Comparison of ENCODE assay signal across 8 cellular contexts in the genomic region with DNA sequence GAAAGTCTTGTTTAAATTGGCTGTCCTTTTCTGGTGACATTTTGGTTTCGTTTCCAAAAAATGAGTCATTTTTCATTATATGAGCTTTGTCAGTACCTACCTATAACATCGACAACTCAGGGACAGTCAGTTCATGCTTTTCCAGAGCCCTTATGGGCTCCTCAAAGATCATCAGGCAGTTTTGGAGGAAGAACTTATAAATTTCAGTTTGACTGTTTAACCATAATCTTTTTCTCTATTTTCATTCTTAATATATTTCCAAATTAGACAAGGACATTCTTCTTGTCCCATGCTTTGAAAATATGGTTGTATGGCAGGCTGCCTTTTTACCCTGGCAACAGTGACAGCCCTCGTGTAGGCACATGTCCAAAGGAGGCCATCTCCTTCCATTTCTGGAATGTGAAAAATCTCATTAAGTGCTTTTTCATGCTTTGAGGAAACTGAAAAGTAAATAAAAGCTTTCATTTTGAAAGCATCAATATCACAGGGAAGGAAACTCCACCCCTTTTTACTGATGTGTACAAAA. TPM values are rescaled to one million over a fixed set of nuclear protein-coding genes. Genes with fewer than 3 reads are reported as not detected.
DNase-seq lines count a peak whose midpoint lies in the region; ATAC-seq lines count a peak whose summit lies in the region.

No MANE protein-coding gene starts in this region.

- no peak overlapping the region for H3K27ac ChIP-seq in trophoblast cell (ENCODE audit: low read depth, low read length)

- H3K18ac ChIP-seq in trophoblast cell (ENCODE audit: low read length): no peak overlapping the region

- DNase-seq in ACHN (peak; percentile 74), kidney glomerular epithelial cell (lab: John Stamatoyannopoulos, UW) (peak; percentile 78), trophoblast cell (no peak), nucleus accumbens (lab: John Stamatoyannopoulos, UW) (no peak)
- DNase-seq in activated T-helper 1 cell treated with anti-CD3 and anti-CD28 coated beads, Interleukin-12 subunit alpha, Interleukin-12 subunit beta, Interleukin-2, Interleukin-4 antibody, amounts not matched to agents 30 ng/mL and 10 ng/mL and 1 ng/mL, durations not matched to agents 14 hours and 24 hours and 36 hours (ENCODE audit: low spot score): no peak

- in situ Hi-C loops in ACHN (cut with HindIII; ENCODE audit: low pct_ligation_motif_present, low pct_unique_long_range_greater_than_20kb, low sequenced_read_pairs): no loop called here

- H4K12ac ChIP-seq in trophoblast cell (ENCODE audit: low read depth, low read length): no peak overlapping the region

- no peak overlapping the region for H3K4me3 ChIP-seq in trophoblast cell (ENCODE audit: low read depth, low read length)

- peaks cover 0 to 4% of the 10 kb centered on the region in 2 experiments for H3K36me3 ChIP-seq in trophoblast cell (ENCODE audit: control insufficient read depth in 1 of 2, insufficient read depth in 2 of 2, low read length in 2 of 2)

- H3K4ac ChIP-seq in trophoblast cell (ENCODE audit: low read depth, low read length): no peak overlapping the region

- H3K14ac ChIP-seq in trophoblast cell (ENCODE audit: low read length): no peak overlapping the region

- no peaks in the 10 kb centered on the region for H3K9me3 Mint-ChIP-seq in activated T-helper 1 cell treated with anti-CD3 and anti-CD28 coated beads, Interleukin-12 subunit alpha, Interleukin-12 subunit beta, Interleukin-2, Interleukin-4 antibody, amounts not matched to agents 30 ng/mL and 10 ng/mL and 1 ng/mL, durations not matched to agents 14 hours and 24 hours and 36 hours

- no peak overlapping the region for H3K9ac ChIP-seq in trophoblast cell (ENCODE audit: low read length)

- no peak overlapping the region for H4K91ac ChIP-seq in trophoblast cell (ENCODE audit: low read depth, low read length)

- no peaks in the 10 kb centered on the region for H3K27me3 ChIP-seq in trophoblast cell (ENCODE audit: insufficient read depth, low read length)

- H2AFZ ChIP-seq in trophoblast cell (ENCODE audit: insufficient read depth, low read length, poor library complexity): no peak overlapping the region

- H3K79me2 ChIP-seq in trophoblast cell (ENCODE audit: control insufficient read depth, insufficient read depth, low read length, poor library complexity): peaks cover 5% of the 10 kb centered on the region

- peaks cover 8% of the 10 kb centered on the region for H3K9me3 ChIP-seq in trophoblast cell (ENCODE audit: insufficient read depth, low read depth, low read length)

- H3K27ac Mint-ChIP-seq in activated T-helper 1 cell treated with anti-CD3 and anti-CD28 coated beads, Interleukin-12 subunit alpha, Interleukin-12 subunit beta, Interleukin-2, Interleukin-4 antibody, amounts not matched to agents 30 ng/mL and 10 ng/mL and 1 ng/mL, durations not matched to agents 14 hours and 24 hours and 36 hours: peak overlapping the region; percentile 98

- peaks cover 47% of the 10 kb centered on the region for H3K4me1 Mint-ChIP-seq in activated T-helper 1 cell treated with anti-CD3 and anti-CD28 coated beads, Interleukin-12 subunit alpha, Interleukin-12 subunit beta, Interleukin-2, Interleukin-4 antibody, amounts not matched to agents 30 ng/mL and 10 ng/mL and 1 ng/mL, durations not matched to agents 14 hours and 24 hours and 36 hours (ENCODE audit: low read depth)

- no CpG with 5 or more reads among the region's 3 CpGs for WGBS in trophoblast cell (ENCODE audit: extremely low coverage, insufficient coverage, insufficient read length)

- no peak overlapping the region for H3K23ac ChIP-seq in trophoblast cell (ENCODE audit: low read length)

- no peak overlapping the region for H2BK5ac ChIP-seq in trophoblast cell (ENCODE audit: low read depth, low read length, poor library complexity)

- H3K4me2 ChIP-seq in trophoblast cell (ENCODE audit: low read length): no peak overlapping the region

- peaks cover 4% of the 10 kb centered on the region for H3K27me3 Mint-ChIP-seq in activated T-helper 1 cell treated with anti-CD3 and anti-CD28 coated beads, Interleukin-12 subunit alpha, Interleukin-12 subunit beta, Interleukin-2, Interleukin-4 antibody, amounts not matched to agents 30 ng/mL and 10 ng/mL and 1 ng/mL, durations not matched to agents 14 hours and 24 hours and 36 hours (ENCODE audit: insufficient read depth)

- no peak overlapping the region for H2BK120ac ChIP-seq in trophoblast cell (ENCODE audit: insufficient read depth, low read length, poor library complexity)

- peak overlapping the region; percentile 76 for H3K4me3 Mint-ChIP-seq in activated T-helper 1 cell treated with anti-CD3 and anti-CD28 coated beads, Interleukin-12 subunit alpha, Interleukin-12 subunit beta, Interleukin-2, Interleukin-4 antibody, amounts not matched to agents 30 ng/mL and 10 ng/mL and 1 ng/mL, durations not matched to agents 14 hours and 24 hours and 36 hours

- intact Hi-C loops in activated T-helper 1 cell treated with anti-CD3 and anti-CD28 coated beads, Interleukin-12 subunit alpha, Interleukin-12 subunit beta, Interleukin-2, Interleukin-4 antibody, amounts not matched to agents 30 ng/mL and 10 ng/mL and 1 ng/mL, durations not matched to agents 14 hours and 24 hours and 36 hours (cut with micrococcal nuclease): loop anchor here (1.0 kb wide), 5 partner anchors 23 to 152 kb away; partner anchors contain the start of gene IWS1

- peaks cover 14 to 16% of the 10 kb centered on the region in 2 experiments for H3K4me1 ChIP-seq in trophoblast cell (ENCODE audit: control insufficient read depth in 1 of 2, insufficient read depth in 2 of 2, low read length in 2 of 2)

- no peak overlapping the region for H4K8ac ChIP-seq in trophoblast cell (ENCODE audit: low read depth, low read length)

- ATAC-seq in GM18508 (IDR thresholded peaks at IDR 0.05; ENCODE audit: insufficient read depth, unreplicated experiment) (peak; percentile 71), HG03354 (IDR thresholded peaks at IDR 0.05; ENCODE audit: poor library complexity, severe bottlenecking, unreplicated experiment) (peak; percentile 62), esophagus mucosa (no peak)

- peaks cover 3% of the 10 kb centered on the region for H3K36me3 Mint-ChIP-seq in activated T-helper 1 cell treated with anti-CD3 and anti-CD28 coated beads, Interleukin-12 subunit alpha, Interleukin-12 subunit beta, Interleukin-2, Interleukin-4 antibody, amounts not matched to agents 30 ng/mL and 10 ng/mL and 1 ng/mL, durations not matched to agents 14 hours and 24 hours and 36 hours (ENCODE audit: low read depth)

- no peak overlapping the region for H2AK5ac ChIP-seq in trophoblast cell (ENCODE audit: low read length)

- H3K79me1 ChIP-seq in trophoblast cell (ENCODE audit: low read length): peaks cover 16% of the 10 kb centered on the region

- no peak overlapping the region for H2BK12ac ChIP-seq in trophoblast cell (ENCODE audit: low read length)

RNA-seq across cellular contexts. Expression of gene PROC, which starts 7.3 kb away (rescaled TPM):
- 0.29 TPM in 2 replicates for total RNA-seq in activated T-helper 1 cell treated with anti-CD3 and anti-CD28 coated beads, Interleukin-12 subunit alpha, Interleukin-12 subunit beta, Interleukin-2, Interleukin-4 antibody, amounts not matched to agents 30 ng/mL and 10 ng/mL and 1 ng/mL, durations not matched to agents 14 hours and 24 hours and 36 hours
- 0.20 TPM for total RNA-seq in esophagus mucosa
- polyA plus RNA-seq in trophoblast cell (2013): 0.26 and 0.46 TPM in 2 replicates

RNA-seq across cellular contexts. Expression of gene MAP3K2, which starts 23.2 kb away (rescaled TPM):
- total RNA-seq in activated T-helper 1 cell treated with anti-CD3 and anti-CD28 coated beads, Interleukin-12 subunit alpha, Interleukin-12 subunit beta, Interleukin-2, Interleukin-4 antibody, amounts not matched to agents 30 ng/mL and 10 ng/mL and 1 ng/mL, durations not matched to agents 14 hours and 24 hours and 36 hours: 64.1 and 66.1 TPM in 2 replicates
- total RNA-seq in esophagus mucosa: 30.0 TPM
- polyA plus RNA-seq in trophoblast cell (2013): 14.3 and 15.3 TPM in 2 replicates

Comparison
In these comparisons a context has a peak if more than half of its experiments do, and no peak if none do; other contexts are left out.
1. DNase-seq: peak in ACHN (single experiment) and kidney glomerular epithelial cell (single experiment); none in activated T-helper 1 cell treated with anti-CD3 and anti-CD28 coated beads, Interleukin-12 subunit alpha, Interleukin-12 subunit beta, Interleukin-2, Interleukin-4 antibody, amounts not matched to agents 30 ng/mL and 10 ng/mL and 1 ng/mL, durations not matched to agents 14 hours and 24 hours and 36 hours (single experiment), trophoblast cell (0 of 2) and nucleus accumbens (0 of 56).